ENCODE assay signal across 32 cellular contexts in genomic region chr10:29183304-29183918, GRCh38.
"Had no signal": no experiment of that assay in that cellular context is flagged by ENCODE, and none has a peak within 500 bp of the region (broad histone marks: within the 10 kb centered on the region; RNA-seq: fewer than 3 reads in every experiment).

No MANE protein-coding gene starts in this region.

- H3K4me3 Mint-ChIP-seq: activated CD4-positive, alpha-beta memory T cell treated with anti-CD3 and anti-CD28 coated beads for 36 hours; activated CD4-positive, alpha-beta T cell treated with anti-CD3 and anti-CD28 coated beads, Interleukin-2, amount 10 ng/mL, durations not matched to agents 24 days and 14 days; activated T-cell treated with anti-CD3 and anti-CD28 coated beads, Interleukin-2, amount 50 U/mL, for 24 hours; central memory CD8-positive, alpha-beta T cell; dendritic cell treated with granulocyte-macrophage colony-stimulating factor and Interleukin-4, amounts not matched to agents 40 ng/mL and 50 ng/mL, for 4 days; naive thymus-derived CD4-positive, alpha-beta T cell; neural progenitor cell; stimulated activated naive B cell treated with anti-CD40 and anti-IgM and Interleukin-4, amounts not matched to agents 10 μg/mL and 1 μg/mL and 100 μg/mL, for 72 hours; T-helper 1 cell treated with Interleukin-12 subunit alpha and Interleukin-12 subunit beta and Interleukin-4 antibody, amounts not matched to agents 30 μg/mL and 1 μg/mL, for 36 hours had no signal

- H3K9me3 Mint-ChIP-seq: activated CD4-positive, alpha-beta memory T cell treated with anti-CD3 and anti-CD28 coated beads for 36 hours; activated CD4-positive, alpha-beta T cell treated with anti-CD3 and anti-CD28 coated beads, Interleukin-2, amount 10 ng/mL, durations not matched to agents 24 days and 14 days; activated naive CD4-positive, alpha-beta T cell treated with anti-CD3 and anti-CD28 coated beads, Interleukin-2, amount 50 U/mL, for 72 hours; activated T-cell treated with anti-CD3 and anti-CD28 coated beads, Interleukin-2, amount 50 U/mL, for 24 hours; activated T-helper 2 cell treated with anti-CD3 and anti-CD28 coated beads, Interferon-gamma antibody, Interleukin-2, Interleukin-4, amounts not matched to agents 10 μg/mL and 5 μg/mL and 100 μg/mL, durations not matched to agents 14 hours and 24 hours and 36 hours; central memory CD8-positive, alpha-beta T cell; dendritic cell treated with granulocyte-macrophage colony-stimulating factor and Interleukin-4, amounts not matched to agents 40 ng/mL and 50 ng/mL, for 4 days; T-helper 1 cell treated with Interleukin-12 subunit alpha and Interleukin-12 subunit beta and Interleukin-4 antibody, amounts not matched to agents 30 μg/mL and 1 μg/mL, for 36 hours had no signal

- H3K79me2 ChIP-seq: parathyroid adenoma had no signal

- H3K4me2 ChIP-seq: neural progenitor cell had no signal

- H3K27me3 Mint-ChIP-seq: activated CD4-positive, alpha-beta T cell treated with anti-CD3 and anti-CD28 coated beads, Interleukin-2, amount 10 ng/mL, durations not matched to agents 24 days and 14 days; stimulated activated naive B cell treated with anti-CD40 and anti-IgM and Interleukin-4, amounts not matched to agents 10 μg/mL and 1 μg/mL and 100 μg/mL, for 72 hours had no signal

- H3K4me3 ChIP-seq: breast epithelium, esophagus muscularis mucosa, heart left ventricle, neural progenitor cell, psoas muscle, sigmoid colon, suprapubic skin, tibial artery had no signal

- H3K4me1 ChIP-seq: breast epithelium, esophagus muscularis mucosa, foreskin keratinocyte, heart left ventricle, neural progenitor cell, parathyroid adenoma, psoas muscle, sigmoid colon, suprapubic skin, tibial artery had no signal

- H2AFZ ChIP-seq: neural progenitor cell, parathyroid adenoma had no signal

- H3K9ac ChIP-seq: neural progenitor cell, parathyroid adenoma had no signal

- FAIRE-seq: islet of Langerhans, TTC549 had no signal

- H3K36me3 ChIP-seq: breast epithelium, esophagus muscularis mucosa, heart left ventricle, neural progenitor cell, sigmoid colon, suprapubic skin, tibial artery, WERI-Rb-1 had no signal

- H3K36me3 Mint-ChIP-seq: activated CD4-positive, alpha-beta memory T cell treated with anti-CD3 and anti-CD28 coated beads for 36 hours; activated naive CD4-positive, alpha-beta T cell treated with anti-CD3 and anti-CD28 coated beads, Interleukin-2, amount 50 U/mL, for 72 hours; neural progenitor cell; stimulated activated naive B cell treated with anti-CD40 and anti-IgM and Interleukin-4, amounts not matched to agents 10 μg/mL and 1 μg/mL and 100 μg/mL, for 72 hours had no signal

- H3K4me1 Mint-ChIP-seq: activated CD4-positive, alpha-beta T cell treated with anti-CD3 and anti-CD28 coated beads, Interleukin-2, amount 10 ng/mL, durations not matched to agents 24 days and 14 days; central memory CD8-positive, alpha-beta T cell; naive thymus-derived CD4-positive, alpha-beta T cell; stimulated activated naive B cell treated with anti-CD40 and anti-IgM and Interleukin-4, amounts not matched to agents 10 μg/mL and 1 μg/mL and 100 μg/mL, for 72 hours had no signal

- DNase-seq: activated CD4-positive, alpha-beta memory T cell treated with anti-CD3 and anti-CD28 coated beads for 36 hours; activated CD4-positive, alpha-beta T cell treated with anti-CD3 and anti-CD28 coated beads, Interleukin-2, amount 10 ng/mL, durations not matched to agents 24 days and 14 days; activated CD4-positive, CD25-positive, alpha-beta regulatory T cell treated with anti-CD3 and anti-CD28 coated beads, Interleukin-2, amount 50 U/mL, for 72 hours; activated CD8-positive, alpha-beta memory T cell treated with anti-CD3 and anti-CD28 coated beads, Interleukin-2, amount 50 U/mL, for 48 hours; activated naive CD4-positive, alpha-beta T cell; activated T-cell treated with anti-CD3 and anti-CD28 coated beads, Interleukin-2, amount 50 U/mL, for 24 hours; foreskin keratinocyte; heart left ventricle; left ventricle myocardium superior; midbrain; naive thymus-derived CD4-positive, alpha-beta T cell; occipital lobe; psoas muscle; sigmoid colon; stimulated activated CD4-positive, alpha-beta T cell treated with anti-CD3 and anti-CD28 coated beads, Interleukin-15, amount 100 ng/mL, for 24 hours; stimulated activated CD4-positive, alpha-beta T cell treated with anti-CD3 and anti-CD28 coated beads, Interleukin-2, amount 100 ng/mL, for 24 hours; stimulated activated naive B cell treated with anti-CD40 and anti-IgM and Interleukin-4, amounts not matched to agents 10 μg/mL and 1 μg/mL and 100 μg/mL, for 72 hours; T-helper 9 cell; tibial artery; WERI-Rb-1 had no signal

- H3K27ac Mint-ChIP-seq: activated CD4-positive, alpha-beta memory T cell treated with anti-CD3 and anti-CD28 coated beads for 36 hours; activated CD4-positive, alpha-beta T cell treated with anti-CD3 and anti-CD28 coated beads, Interleukin-2, amount 10 ng/mL, durations not matched to agents 24 days and 14 days; activated naive CD4-positive, alpha-beta T cell treated with anti-CD3 and anti-CD28 coated beads, Interleukin-2, amount 50 U/mL, for 72 hours; activated T-cell treated with anti-CD3 and anti-CD28 coated beads, Interleukin-2, amount 50 U/mL, for 24 hours; activated T-helper 2 cell treated with anti-CD3 and anti-CD28 coated beads, Interferon-gamma antibody, Interleukin-2, Interleukin-4, amounts not matched to agents 10 μg/mL and 5 μg/mL and 100 μg/mL, durations not matched to agents 14 hours and 24 hours and 36 hours; dendritic cell treated with granulocyte-macrophage colony-stimulating factor and Interleukin-4, amounts not matched to agents 40 ng/mL and 50 ng/mL, for 4 days; naive thymus-derived CD4-positive, alpha-beta T cell; neural progenitor cell; stimulated activated naive B cell treated with anti-CD40 and anti-IgM and Interleukin-4, amounts not matched to agents 10 μg/mL and 1 μg/mL and 100 μg/mL, for 72 hours; T-helper 1 cell treated with Interleukin-12 subunit alpha and Interleukin-12 subunit beta and Interleukin-4 antibody, amounts not matched to agents 30 μg/mL and 1 μg/mL, for 36 hours had no signal

- H3K9me3 ChIP-seq: breast epithelium, esophagus muscularis mucosa, heart left ventricle, psoas muscle, sigmoid colon, suprapubic skin, tibial artery had no signal

- H3K27me3 ChIP-seq: breast epithelium, neural progenitor cell, sigmoid colon had no signal

- ATAC-seq: activated naive CD4-positive, alpha-beta T cell treated with anti-CD3 and anti-CD28 coated beads, Interleukin-2, amount 50 U/mL, for 72 hours; foreskin keratinocyte; heart left ventricle; left ventricle myocardium superior; naive thymus-derived CD4-positive, alpha-beta T cell; psoas muscle; stimulated activated naive B cell treated with anti-CD40 and anti-IgM and Interleukin-4, amounts not matched to agents 10 μg/mL and 1 μg/mL and 100 μg/mL, for 72 hours had no signal

- H3K27ac ChIP-seq: breast epithelium, esophagus muscularis mucosa, foreskin keratinocyte, heart left ventricle, neural progenitor cell, parathyroid adenoma, psoas muscle, sigmoid colon, suprapubic skin, tibial artery, WERI-Rb-1 had no signal
